In genomic region chr10:79266543-79267312, GRCh38 we compare ENCODE assay signal across 8 cellular contexts.
DNase-seq lines count a peak whose midpoint lies in the region; ATAC-seq and TF ChIP-seq lines count a peak whose summit lies in the region.

No MANE protein-coding gene starts in this region.

- peak overlapping the region; percentile 66 for H3K9ac ChIP-seq in SK-N-SH

- no peaks in the 10 kb centered on the region for H3K9me3 ChIP-seq in SK-N-SH

- WGBS in SK-N-SH (ENCODE audit: low lambda C conversion rate) = 22% methylated on average over 5 of the region's 11 CpGs

- H2AFZ ChIP-seq in SK-N-SH (ENCODE audit: low read depth) = no peak overlapping the region

- TF ChIP-seq CTCF in SK-N-SH (IDR thresholded peaks at IDR 0.05) = no peak

- no peaks in the 10 kb centered on the region for H3K9me2 ChIP-seq in SK-N-SH

- peaks cover 73% of the 10 kb centered on the region for H3K79me2 ChIP-seq in SK-N-SH (ENCODE audit: insufficient read depth)

- no peak for DNase-seq in activated T-cell treated with anti-CD3 and anti-CD28 coated beads, Interleukin-2, amount 50 U/mL, for 4 hours
- DNase-seq in activated T-cell treated with anti-CD3 and anti-CD28 coated beads, Interleukin-2, amount 50 U/mL, for 1 hour = no peak
- no peak for DNase-seq in SK-N-SH
- DNase-seq in epidermal melanocyte (ENCODE audit: insufficient read length, low spot score) = peak; percentile 72
- DNase-seq in naive B cell = no peak
- no peak for DNase-seq in SHP77 treated with DMSO at 0.1 percent for 48 hours (lab: John Stamatoyannopoulos, UW)
- DNase-seq in NCI-H510A treated with DMSO at 0.1 percent for 48 hours (lab: John Stamatoyannopoulos, UW) = no peak

- H4K20me1 ChIP-seq in SK-N-SH (ENCODE audit: insufficient read depth) = peaks cover 16% of the 10 kb centered on the region

- H3K4me1 ChIP-seq in SK-N-SH (ENCODE audit: control insufficient read depth in 1 of 2, insufficient read depth in 2 of 2, low read depth in 1 of 2, low read length in 1 of 2) = peaks cover 43 to 99% of the 10 kb centered on the region in 2 experiments

- H3K27me3 Mint-ChIP-seq in activated T-cell treated with anti-CD3 and anti-CD28 coated beads, Interleukin-2, amount 50 U/mL, for 4 hours (ENCODE audit: low read depth) = no peaks in the 10 kb centered on the region
- no peaks in the 10 kb centered on the region for H3K27me3 Mint-ChIP-seq in naive B cell

- peak overlapping the region; percentile 77 for H3K4me2 ChIP-seq in SK-N-SH

- TF ChIP-seq RAD21 in SK-N-SH (IDR thresholded peaks at IDR 0.05; ENCODE audit: low read length) = no peak

- H3K9me3 Mint-ChIP-seq in activated T-cell treated with anti-CD3 and anti-CD28 coated beads, Interleukin-2, amount 50 U/mL, for 4 hours = no peaks in the 10 kb centered on the region
- H3K9me3 Mint-ChIP-seq in naive B cell = no peaks in the 10 kb centered on the region

- peak overlapping the region; percentile 97 to 99 for H3K27ac ChIP-seq in SK-N-SH (ENCODE audit: low read depth in 2 of 2, low read length in 1 of 2)

- no peaks in the 10 kb centered on the region for H3K36me3 Mint-ChIP-seq in activated T-cell treated with anti-CD3 and anti-CD28 coated beads, Interleukin-2, amount 50 U/mL, for 4 hours (ENCODE audit: insufficient read depth)
- H3K36me3 Mint-ChIP-seq in naive B cell = no peaks in the 10 kb centered on the region

- peak overlapping the region; percentile 51 to 92 (median 80) for H3K27ac Mint-ChIP-seq in naive B cell

- peak; percentile 33 to 65 for ATAC-seq in activated T-cell treated with anti-CD3 and anti-CD28 coated beads, Interleukin-2, amount 50 U/mL, for 4 hours
- ATAC-seq in HG03025 (IDR thresholded peaks at IDR 0.05; ENCODE audit: low FRiP score, unreplicated experiment) (peak; percentile 62), naive B cell (ENCODE audit: low read depth in 2 of 2) (peak; percentile 40 to 44)

- no peak overlapping the region for H3K4me3 Mint-ChIP-seq in activated T-cell treated with anti-CD3 and anti-CD28 coated beads, Interleukin-2, amount 50 U/mL, for 4 hours
- H3K4me3 Mint-ChIP-seq in naive B cell = peak overlapping the region in 7 of 8 donors; percentile 54 to 82 (median 66)

- peaks cover 8 to 12% of the 10 kb centered on the region in 2 experiments for H3K36me3 ChIP-seq in SK-N-SH (replicated peaks in 1 of 2; ENCODE audit: control insufficient read depth in 1 of 2, insufficient read depth in 2 of 2, low read length in 1 of 2)

- POLR2A ChIA-PET in SK-N-SH (lab: Yijun Ruan, JAX) = no interaction called here

- H3F3A ChIP-seq in SK-N-SH (replicated peaks; ENCODE audit: insufficient read depth) = peaks cover 37% of the 10 kb centered on the region

- H3K4me1 Mint-ChIP-seq in activated T-cell treated with anti-CD3 and anti-CD28 coated beads, Interleukin-2, amount 50 U/mL, for 4 hours (ENCODE audit: low read depth) = peaks cover 19% of the 10 kb centered on the region
- H3K4me1 Mint-ChIP-seq in naive B cell = peaks cover 55 to 88% (median 86%) of the 10 kb centered on the region in 3 donors

- CTCF ChIA-PET in SK-N-SH (lab: Yijun Ruan, JAX) = interaction anchor here (0.8 to 1.5 kb wide), 2 partner anchors 9 to 64 kb away, joined by 3 to 4 read pairs; no protein-coding TSS in a partner anchor

- no peak overlapping the region for H3K4me3 ChIP-seq in SK-N-SH (ENCODE audit: low read depth in 2 of 2, low read length in 1 of 2)

- no peaks in the 10 kb centered on the region for H3K27me3 ChIP-seq in SK-N-SH (ENCODE audit: insufficient read depth)

- peak in 1 of 2 experiments; percentile 57; a peak in 1 of 4 replicates for TF ChIP-seq EP300 in SK-N-SH (IDR thresholded peaks at IDR 0.05; ENCODE audit: borderline replicate concordance in 1 of 2, low read depth in 1 of 2, low read length in 1 of 2)

TF ChIP-seq in SK-N-SH, 30 proteins besides CTCF, POLR2A, EP300 and RAD21:
- peak; percentile 44; the same call in 1 of the 2 replicates for TF ChIP-seq NFIC (IDR thresholded peaks at IDR 0.05; ENCODE audit: borderline replicate concordance)
- TF ChIP-seq TAF1 (IDR thresholded peaks at IDR 0.05; ENCODE audit: borderline replicate concordance, low read depth, low read length) = no peak
- TF ChIP-seq MAX (IDR thresholded peaks at IDR 0.05; ENCODE audit: low read depth) = peak; percentile 51; the same call in 1 of the 2 replicates
- TF ChIP-seq TCF12 (IDR thresholded peaks at IDR 0.05) = peak; percentile 49; the same call in 1 of the 2 replicates
- TF ChIP-seq REST (IDR thresholded peaks at IDR 0.05; ENCODE audit: low read depth, low read length) = 0 out of 2 replicates have a peak, but pooled peaks have one; percentile 9
- no peak for TF ChIP-seq SIN3A (IDR thresholded peaks at IDR 0.05; ENCODE audit: borderline replicate concordance, low read depth, low read length)
- peak; percentile 72; the same call in 1 of the 2 replicates for TF ChIP-seq USF1 (IDR thresholded peaks at IDR 0.05; ENCODE audit: borderline replicate concordance, low read depth)
- TF ChIP-seq RXRA (IDR thresholded peaks at IDR 0.05; ENCODE audit: borderline replicate concordance, low read depth) = no peak
- TF ChIP-seq MEF2A (IDR thresholded peaks at IDR 0.05; ENCODE audit: borderline replicate concordance, low read depth) = no peak; the same call in 1 of the 2 replicates
- peak; percentile 43 for TF ChIP-seq PBX3 (IDR thresholded peaks at IDR 0.05)
- peak; percentile 55; the same call in 1 of the 2 replicates for TF ChIP-seq JUND (IDR thresholded peaks at IDR 0.05)
- peak; percentile 77 for TF ChIP-seq FOSL2 (IDR thresholded peaks at IDR 0.05; ENCODE audit: borderline replicate concordance, low read depth)
- no peak for TF ChIP-seq TEAD4 (IDR thresholded peaks at IDR 0.05; ENCODE audit: borderline replicate concordance, insufficient read depth)
- TF ChIP-seq GABPA (IDR thresholded peaks at IDR 0.05; ENCODE audit: low read depth) = peak; percentile 61; the same call in 1 of the 2 replicates
